ENCODE assay signal across 34 cellular contexts in the genomic region with DNA sequence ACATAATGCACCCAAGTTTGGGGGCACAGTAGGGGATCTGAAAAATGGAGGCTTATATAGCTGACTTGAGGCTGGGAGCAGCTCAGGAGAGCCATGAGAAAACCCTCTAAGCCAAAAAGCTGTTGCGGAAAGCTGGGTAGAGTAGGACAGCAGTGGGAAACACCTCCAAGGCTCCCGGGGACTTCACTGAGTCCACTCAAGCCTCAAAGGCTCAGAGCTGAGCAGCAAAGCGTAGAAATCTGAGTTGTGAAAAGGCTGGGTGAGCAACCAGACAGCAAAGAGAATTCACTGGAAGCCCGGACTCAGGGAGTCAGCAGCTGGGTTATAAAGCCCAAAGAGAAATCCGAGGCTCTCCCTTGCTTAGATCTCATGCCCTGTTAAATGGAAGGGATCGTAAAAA.
"Had no signal": no experiment of that assay in that cellular context is flagged by ENCODE, and none has a peak within 500 bp of the region (broad histone marks: within the 10 kb centered on the region; RNA-seq: fewer than 3 reads in every experiment).

No MANE protein-coding gene starts in this region.

- DNase-seq: Karpas-422, Kasumi-1, MG63, MM.1S, MV-4-11, NCI-H1048, NCI-H1092, NCI-H1092 treated with DMSO at 0.1 percent for 48 hours, NCI-H1105, NCI-H1105 treated with DMSO at 0.1 percent for 48 hours, NCI-H1417, NCI-H1417 treated with DMSO at 0.1 percent for 48 hours, NCI-H1436, NCI-H1436 treated with DMSO at 0.1 percent for 48 hours, NCI-H146, NCI-H1694, NCI-H1694 treated with DMSO at 0.1 percent for 48 hours, NCI-H187, NCI-H187 treated with DMSO at 0.1 percent for 48 hours, NCI-H1930, NCI-H2029, NCI-H2029 treated with DMSO at 0.1 percent for 48 hours, NCI-H2081, NCI-H2081 treated with DMSO at 0.1 percent for 48 hours, NCI-H2107, NCI-H2171, NCI-H2171 treated with DMSO at 0.1 percent for 48 hours, NCI-H2227 treated with DMSO at 0.1 percent for 48 hours, NCI-H226, NCI-H345, NCI-H446, NCI-H446 treated with DMSO at 0.1 percent for 48 hours, NCI-H510A had no signal

- H3K4me2 ChIP-seq: KMS-11 had no signal

- H3K9me3 ChIP-seq: MG63 had no signal

- H3K36me3 ChIP-seq: MG63 had no signal

- H3K27me3 ChIP-seq: MG63 had no signal

- H3K27ac ChIP-seq: KMS-11 had no signal

- H3K9ac ChIP-seq: KMS-11 had no signal

- H3K4me3 ChIP-seq: MG63 had no signal
